In genomic region chr20:2652724-2653510, GRCh38 we compare ENCODE assay signal across 8 cellular contexts. TPM values are rescaled to one million over a fixed set of nuclear protein-coding genes. Genes with fewer than 3 reads are reported as not detected.
DNase-seq lines count a peak whose midpoint lies in the region; ATAC-seq and TF ChIP-seq lines count a peak whose summit lies in the region.

No MANE protein-coding gene starts in this region.

- H2AFZ ChIP-seq in SK-N-SH (ENCODE audit: low read depth) = no peak overlapping the region

- H3K27me3 Mint-ChIP-seq in endodermal cell (ENCODE audit: insufficient read depth) = no peaks in the 10 kb centered on the region

- TF ChIP-seq RAD21 in SK-N-SH (IDR thresholded peaks at IDR 0.05; ENCODE audit: low read length) = no peak

- H3K4me3 Mint-ChIP-seq in endodermal cell = peak overlapping the region; percentile 87

- TF ChIP-seq EP300 in SK-N-SH (IDR thresholded peaks at IDR 0.05; ENCODE audit: borderline replicate concordance in 1 of 2, low read depth in 1 of 2, low read length in 1 of 2) = no peak

- TF ChIP-seq CTCF in SK-N-SH (IDR thresholded peaks at IDR 0.05) = no peak
- TF ChIP-seq CTCF in endodermal cell (conservative IDR thresholded peaks at IDR 0.05) = no peak

- H3K27me3 ChIP-seq in SK-N-SH (ENCODE audit: insufficient read depth) (no peaks in the 10 kb centered on the region), endodermal cell (ENCODE audit: control insufficient read depth, insufficient read depth, low read length, poor library complexity, severe bottlenecking) (no peaks in the 10 kb centered on the region)

- H3K4me1 Mint-ChIP-seq in endodermal cell = peaks cover 11% of the 10 kb centered on the region

- 0% methylated on average over 13 of the region's 56 CpGs for WGBS in SK-N-SH (ENCODE audit: low lambda C conversion rate)
- 1 to 2% methylated on average over 18 to 56 of the region's 56 CpGs for WGBS in endodermal cell (ENCODE audit: insufficient coverage in 1 of 2, insufficient read length in 1 of 2), 2 experiments

- peak overlapping the region; percentile 78 for H3K4me2 ChIP-seq in SK-N-SH

- ATAC-seq in GM19372 (IDR thresholded peaks at IDR 0.05; ENCODE audit: low read depth, unreplicated experiment) = peak; percentile 32
- ATAC-seq in HG03432 (IDR thresholded peaks at IDR 0.05; ENCODE audit: unreplicated experiment) = peak; percentile 52

- peak overlapping the region; percentile 94 for H3K27ac Mint-ChIP-seq in endodermal cell

- peaks cover 40 to 43% of the 10 kb centered on the region in 2 experiments for H3K36me3 ChIP-seq in SK-N-SH (replicated peaks in 1 of 2; ENCODE audit: control insufficient read depth in 1 of 2, insufficient read depth in 2 of 2, low read length in 1 of 2)
- H3K36me3 ChIP-seq in endodermal cell (ENCODE audit: control insufficient read depth, insufficient read depth, low read length) = peaks cover 42% of the 10 kb centered on the region

- peak overlapping the region; percentile 97 for H3K9ac ChIP-seq in SK-N-SH
- peak overlapping the region; percentile 94 for H3K9ac ChIP-seq in endodermal cell (ENCODE audit: extremely low read depth, low read length, poor library complexity, severe bottlenecking)

- peaks cover 49% of the 10 kb centered on the region for H3K36me3 Mint-ChIP-seq in endodermal cell (ENCODE audit: low read depth)

- no peaks in the 10 kb centered on the region for H3K9me3 Mint-ChIP-seq in endodermal cell

- peaks cover 44% of the 10 kb centered on the region for H3F3A ChIP-seq in SK-N-SH (replicated peaks; ENCODE audit: insufficient read depth)

- peaks cover 44% of the 10 kb centered on the region for H4K20me1 ChIP-seq in SK-N-SH (ENCODE audit: insufficient read depth)

- H3K4me3 ChIP-seq in SK-N-SH (ENCODE audit: low read depth in 2 of 2, low read length in 1 of 2) (peak overlapping the region; percentile 72 to 94), endodermal cell (ENCODE audit: low read length) (peak overlapping the region; percentile 97)

- no peaks in the 10 kb centered on the region for H3K9me2 ChIP-seq in SK-N-SH

- H3K9me3 ChIP-seq in SK-N-SH (no peaks in the 10 kb centered on the region), endodermal cell (ENCODE audit: control insufficient read depth, low read length) (no peaks in the 10 kb centered on the region)

- H3K27ac ChIP-seq in SK-N-SH (ENCODE audit: low read depth in 2 of 2, low read length in 1 of 2) (peak overlapping the region; percentile 87; a peak in 3 of 4 replicates), endodermal cell (ENCODE audit: low read depth, low read length) (peak overlapping the region; percentile 77), temporal lobe (ENCODE audit: low read depth, low read length) (peak overlapping the region; percentile 89)

- peaks cover 58% of the 10 kb centered on the region for H3K79me2 ChIP-seq in SK-N-SH (ENCODE audit: insufficient read depth)

- CTCF ChIA-PET in SK-N-SH (lab: Yijun Ruan, JAX) = interaction anchor here (0.6 to 10.6 kb wide), 8 partner anchors 10 to 876 kb away, joined by 3 to 133 read pairs (median 4); partner anchors contain the start of gene ZNF343

- POLR2A ChIA-PET in SK-N-SH (lab: Yijun Ruan, JAX) = interaction anchor here (0.6 to 2.7 kb wide), 19 partner anchors 7 to 1167 kb away, joined by 3 to 35 read pairs (median 4); partner anchors contain the start of genes AP5S1, CPXM1, GNRH2 and IDH3B

- H3K4me1 ChIP-seq in SK-N-SH (ENCODE audit: control insufficient read depth in 1 of 2, insufficient read depth in 2 of 2, low read depth in 1 of 2, low read length in 1 of 2) (peaks cover 6 to 18% of the 10 kb centered on the region in 2 experiments; a peak in 3 of 4 replicates), endodermal cell (ENCODE audit: control insufficient read depth, insufficient read depth, low read length) (peaks cover 7% of the 10 kb centered on the region)

- peak; percentile 84 for DNase-seq in COLO668 (lab: John Stamatoyannopoulos, UW; ENCODE audit: unreplicated experiment)
- DNase-seq in SK-N-SH = peak; percentile 81
- no peak for DNase-seq in endodermal cell
- DNase-seq in midbrain (lab: John Stamatoyannopoulos, UW) = peak; percentile 74
- DNase-seq in DMS114 treated with DMSO at 0.1 percent for 48 hours (lab: John Stamatoyannopoulos, UW; ENCODE audit: unreplicated experiment) = no peak

TF ChIP-seq in SK-N-SH, 30 proteins besides CTCF, POLR2A, EP300 and RAD21 (continues in another document):
- TF ChIP-seq USF1 (IDR thresholded peaks at IDR 0.05; ENCODE audit: borderline replicate concordance, low read depth) (peak; percentile 88), MXI1 (IDR thresholded peaks at IDR 0.05; ENCODE audit: low read depth, low read length) (peak; percentile 91), FOXJ3 (CRISPR knock-in tag; IDR thresholded peaks at IDR 0.05) (no peak), REST (IDR thresholded peaks at IDR 0.05; ENCODE audit: low read depth, low read length) (0 out of 2 replicates have a peak, but pooled peaks have one; percentile 2), SIN3A (IDR thresholded peaks at IDR 0.05; ENCODE audit: borderline replicate concordance, low read depth, low read length) (0 out of 2 replicates have a peak, but pooled peaks have one; percentile 21), RFX5 (IDR thresholded peaks at IDR 0.05; ENCODE audit: low read length) (no peak), MAX (IDR thresholded peaks at IDR 0.05; ENCODE audit: low read depth) (peak; percentile 95)
- TF ChIP-seq, protein P1, sequence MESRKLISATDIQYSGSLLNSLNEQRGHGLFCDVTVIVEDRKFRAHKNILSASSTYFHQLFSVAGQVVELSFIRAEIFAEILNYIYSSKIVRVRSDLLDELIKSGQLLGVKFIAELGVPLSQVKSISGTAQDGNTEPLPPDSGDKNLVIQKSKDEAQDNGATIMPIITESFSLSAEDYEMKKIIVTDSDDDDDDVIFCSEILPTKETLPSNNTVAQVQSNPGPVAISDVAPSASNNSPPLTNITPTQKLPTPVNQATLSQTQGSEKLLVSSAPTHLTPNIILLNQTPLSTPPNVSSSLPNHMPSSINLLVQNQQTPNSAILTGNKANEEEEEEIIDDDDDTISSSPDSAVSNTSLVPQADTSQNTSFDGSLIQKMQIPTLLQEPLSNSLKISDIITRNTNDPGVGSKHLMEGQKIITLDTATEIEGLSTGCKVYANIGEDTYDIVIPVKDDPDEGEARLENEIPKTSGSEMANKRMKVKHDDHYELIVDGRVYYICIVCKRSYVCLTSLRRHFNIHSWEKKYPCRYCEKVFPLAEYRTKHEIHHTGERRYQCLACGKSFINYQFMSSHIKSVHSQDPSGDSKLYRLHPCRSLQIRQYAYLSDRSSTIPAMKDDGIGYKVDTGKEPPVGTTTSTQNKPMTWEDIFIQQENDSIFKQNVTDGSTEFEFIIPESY (IDR thresholded peaks at IDR 0.05; ENCODE audit: borderline replicate concordance, low read depth) = no peak

RNA-seq across cellular contexts. Expression of gene NOP56, which starts 0.5 kb away (rescaled TPM):
- 158 and 218 TPM in 2 replicates for polyA plus RNA-seq in SK-N-SH (2012; rRNA removed)
- 111 and 114 TPM in 2 replicates for polyA plus RNA-seq in SK-N-SH (2012; cell fraction: cytosol; rRNA removed)
- polyA plus RNA-seq in SK-N-SH (2012; cell fraction: nucleus; rRNA removed) = 520 and 629 TPM in 2 replicates
- 100 to 1,000 TPM; 386 to 432 TPM for total RNA-seq in endodermal cell
- 305 TPM for polyA plus RNA-seq in endodermal cell (2013, experiment 1 of 2)
- polyA plus RNA-seq in endodermal cell (2013, experiment 2 of 2) = 280 TPM
- 93.7 TPM for total RNA-seq in temporal lobe

RNA-seq across cellular contexts. Expression of gene IDH3B, which starts 11.1 kb away (rescaled TPM):
- 233 and 268 TPM in 2 replicates for polyA plus RNA-seq in SK-N-SH (2012; rRNA removed)
- polyA plus RNA-seq in SK-N-SH (2012; cell fraction: cytosol; rRNA removed) = 158 and 196 TPM in 2 replicates
- polyA plus RNA-seq in SK-N-SH (2012; cell fraction: nucleus; rRNA removed) = 526 and 663 TPM in 2 replicates
- total RNA-seq in endodermal cell = 10 to 100 TPM; 89.9 to 91.7 TPM
- 78.9 TPM for polyA plus RNA-seq in endodermal cell (2013, experiment 1 of 2)
- 69.2 TPM for polyA plus RNA-seq in endodermal cell (2013, experiment 2 of 2)
- total RNA-seq in temporal lobe = 62.2 TPM

RNA-seq across cellular contexts. Expression of gene EBF4, which starts 39.7 kb away (rescaled TPM):
- polyA plus RNA-seq in SK-N-SH (2012; rRNA removed) = 15.9 and 20.6 TPM in 2 replicates
- polyA plus RNA-seq in SK-N-SH (2012; cell fraction: cytosol; rRNA removed) = 8.4 and 13.2 TPM in 2 replicates
- polyA plus RNA-seq in SK-N-SH (2012; cell fraction: nucleus; rRNA removed) = 103 and 177 TPM in 2 replicates
- total RNA-seq in endodermal cell (10 to 100 TPM in 1 of 2 donors, 1 to 10 TPM in 1; 6.4 to 12.1 TPM), temporal lobe (10.6 TPM)
- polyA plus RNA-seq in endodermal cell (2013, experiment 1 of 2) = 17.5 TPM
- polyA plus RNA-seq in endodermal cell (2013, experiment 2 of 2) = 16.1 TPM

Comparison
In these comparisons a context has a peak if more than half of its experiments do, and no peak if none do; other contexts are left out.
1. DNase-seq: peak in COLO668 (single experiment), SK-N-SH (single experiment) and midbrain (single experiment); none in endodermal cell (single experiment) and DMS114 treated with DMSO at 0.1 percent for 48 hours (single experiment).
2. Peak in every context shown above with its lines, with median percentiles within 50 percentile points of each other: H3K27ac ChIP-seq.